In the genomic region with DNA sequence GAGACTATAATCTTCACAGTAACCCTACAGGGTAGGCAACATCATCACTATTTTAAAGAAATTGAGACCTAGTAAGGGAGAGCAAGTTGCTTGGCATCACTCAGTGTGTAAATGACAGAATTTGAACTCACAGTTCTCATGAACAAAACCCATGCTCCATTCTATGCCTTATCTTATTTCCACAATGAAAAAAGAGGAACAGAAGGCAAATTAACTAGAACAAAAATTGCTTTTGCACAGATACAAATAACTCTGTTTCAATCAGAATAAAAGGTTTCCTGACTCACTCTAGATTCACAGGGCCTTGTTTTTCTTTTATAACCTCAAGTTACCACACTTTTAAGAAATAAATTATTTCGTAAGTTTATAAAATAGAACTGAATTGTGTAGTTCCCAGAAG, we compare ENCODE assay signal across 31 cellular contexts.
"Had no signal": no experiment of that assay in that cellular context is flagged by ENCODE, and none has a peak within 500 bp of the region (broad histone marks: within the 10 kb centered on the region; RNA-seq: fewer than 3 reads in every experiment).

No MANE protein-coding gene starts in this region.

- H3K27me3 ChIP-seq: body of pancreas, cardiac muscle cell, dorsolateral prefrontal cortex, heart left ventricle, neutrophil, ovary, sigmoid colon, stomach, thyroid gland, upper lobe of left lung had no signal

- H3K36me3 ChIP-seq: cardiac muscle cell, heart left ventricle, neutrophil, ovary, prostate gland, sigmoid colon, stomach, thyroid gland, upper lobe of left lung had no signal

- H3K4me1 ChIP-seq: heart left ventricle, prostate gland, thyroid gland, upper lobe of left lung had no signal

- H3K4me3 ChIP-seq: body of pancreas, cardiac muscle cell, coronary artery, dorsolateral prefrontal cortex, heart left ventricle, ovary, prostate gland, sigmoid colon, smooth muscle cell, stomach, thyroid gland, upper lobe of left lung had no signal

- H3K9me3 ChIP-seq: body of pancreas, heart left ventricle, neutrophil, ovary, prostate gland, sigmoid colon, stomach, thyroid gland, upper lobe of left lung had no signal

- DNase-seq: activated CD4-positive, alpha-beta T cell treated with anti-CD3 and anti-CD28 coated beads for 36 hours; activated CD4-positive, CD25-positive, alpha-beta regulatory T cell; activated CD8-positive, alpha-beta memory T cell treated with anti-CD3 and anti-CD28 coated beads, Interleukin-2, amount 10 ng/mL, durations not matched to agents 7 days and 5 days; activated CD8-positive, alpha-beta T cell treated with anti-CD3 and anti-CD28 coated beads, Interleukin-2, amount 10 ng/mL, durations not matched to agents 7 days and 5 days; activated naive CD4-positive, alpha-beta T cell; activated T-cell treated with anti-CD3 and anti-CD28 coated beads, Interleukin-2, amount 50 U/mL, for 48 hours; aorta; body of pancreas; dorsolateral prefrontal cortex; effector memory CD8-positive, alpha-beta T cell; erythroblast; heart left ventricle; hypothalamus; immature natural killer cell; naive B cell; nephron progenitor cell; ovary; sigmoid colon; stimulated activated CD4-positive, alpha-beta T cell treated with anti-CD3 and anti-CD28 coated beads, Interleukin-1b, Interleukin-23, amount 100 ng/mL, for 48 hours; stimulated activated CD4-positive, alpha-beta T cell treated with anti-CD3 and anti-CD28 coated beads, Interleukin-4, amount 100 ng/mL, for 4 hours; stimulated activated CD8-positive, alpha-beta memory T cell treated with anti-CD3 and anti-CD28 coated beads, Interleukin-4, amount 100 ng/mL, for 48 hours; stomach; T-helper 17 cell; T1000; thyroid gland; upper lobe of left lung had no signal
